ENCODE assay signal across 8 cellular contexts in genomic region chr11:82927264-82927880, GRCh38. TPM values are rescaled to one million over a fixed set of nuclear protein-coding genes. Genes with fewer than 3 reads are reported as not detected.
DNase-seq lines count a peak whose midpoint lies in the region; ATAC-seq and TF ChIP-seq lines count a peak whose summit lies in the region.

No MANE protein-coding gene starts in this region.

- CTCF ChIA-PET in RWPE1 (lab: Yijun Ruan, JAX), result interaction anchor here (0.6 to 0.8 kb wide), 7 partner anchors 11 to 218 kb away, joined by 3 to 8 read pairs (median 3); no protein-coding TSS in a partner anchor

- peak; percentile 57 for DNase-seq in DMS79 treated with DMSO at 0.1 percent for 48 hours (lab: John Stamatoyannopoulos, UW)
- DNase-seq in KG1 (lab: John Stamatoyannopoulos, UW), result peak; percentile 61
- DNase-seq in RWPE1 (ENCODE audit: low spot score), result peak; percentile 59
- peak; percentile 64 for DNase-seq in dedifferentiated amniotic fluid mesenchymal stem cell (ENCODE audit: extremely low spot score)
- no peak for DNase-seq in mesothelial cell of epicardium (ENCODE audit: low spot score in 2 of 2, unreplicated experiment in 2 of 2)
- DNase-seq in activated T-helper 1 cell treated with anti-CD3 and anti-CD28 coated beads, Interleukin-12 subunit alpha, Interleukin-12 subunit beta, Interleukin-2, Interleukin-4 antibody, amounts not matched to agents 30 ng/mL and 10 ng/mL and 1 ng/mL, durations not matched to agents 14 hours and 24 hours and 36 hours (ENCODE audit: low spot score), result no peak

- intact Hi-C loops in activated T-helper 1 cell treated with anti-CD3 and anti-CD28 coated beads, Interleukin-12 subunit alpha, Interleukin-12 subunit beta, Interleukin-2, Interleukin-4 antibody, amounts not matched to agents 30 ng/mL and 10 ng/mL and 1 ng/mL, durations not matched to agents 14 hours and 24 hours and 36 hours (cut with micrococcal nuclease), result loop anchor here (1.0 to 2.0 kb wide), 3 partner anchors 21 to 143 kb away; partner anchors contain the start of gene RAB30

- H3K4me3 Mint-ChIP-seq in mesothelial cell of epicardium, result no peak overlapping the region
- H3K4me3 Mint-ChIP-seq in activated T-helper 1 cell treated with anti-CD3 and anti-CD28 coated beads, Interleukin-12 subunit alpha, Interleukin-12 subunit beta, Interleukin-2, Interleukin-4 antibody, amounts not matched to agents 30 ng/mL and 10 ng/mL and 1 ng/mL, durations not matched to agents 14 hours and 24 hours and 36 hours, result no peak overlapping the region

- peak; percentile 69 for ATAC-seq in GM21576 (IDR thresholded peaks at IDR 0.05; ENCODE audit: unreplicated experiment)

- no peaks in the 10 kb centered on the region for H3K36me3 Mint-ChIP-seq in mesothelial cell of epicardium
- H3K36me3 Mint-ChIP-seq in activated T-helper 1 cell treated with anti-CD3 and anti-CD28 coated beads, Interleukin-12 subunit alpha, Interleukin-12 subunit beta, Interleukin-2, Interleukin-4 antibody, amounts not matched to agents 30 ng/mL and 10 ng/mL and 1 ng/mL, durations not matched to agents 14 hours and 24 hours and 36 hours (ENCODE audit: low read depth), result peaks cover 22% of the 10 kb centered on the region

- no peak overlapping the region for H3K27ac ChIP-seq in 22Rv1
- no peak overlapping the region for H3K27ac ChIP-seq in RWPE1

- TF ChIP-seq CTCF in 22Rv1 (IDR thresholded peaks at IDR 0.05) (peak; percentile 92), RWPE1 (conservative IDR thresholded peaks at IDR 0.05; ENCODE audit: low read depth) (peak; percentile 81), mesothelial cell of epicardium (IDR thresholded peaks at IDR 0.05; ENCODE audit: unreplicated experiment) (peak; percentile 95)

- peaks cover 17% of the 10 kb centered on the region for H3K4me1 Mint-ChIP-seq in mesothelial cell of epicardium
- H3K4me1 Mint-ChIP-seq in activated T-helper 1 cell treated with anti-CD3 and anti-CD28 coated beads, Interleukin-12 subunit alpha, Interleukin-12 subunit beta, Interleukin-2, Interleukin-4 antibody, amounts not matched to agents 30 ng/mL and 10 ng/mL and 1 ng/mL, durations not matched to agents 14 hours and 24 hours and 36 hours (ENCODE audit: low read depth), result peaks cover 19% of the 10 kb centered on the region

- no peak overlapping the region for H3K27ac Mint-ChIP-seq in mesothelial cell of epicardium
- no peak overlapping the region for H3K27ac Mint-ChIP-seq in activated T-helper 1 cell treated with anti-CD3 and anti-CD28 coated beads, Interleukin-12 subunit alpha, Interleukin-12 subunit beta, Interleukin-2, Interleukin-4 antibody, amounts not matched to agents 30 ng/mL and 10 ng/mL and 1 ng/mL, durations not matched to agents 14 hours and 24 hours and 36 hours

- POLR2A ChIA-PET in RWPE1 (lab: Yijun Ruan, JAX; ENCODE audit: low non-redundant PET), result no interaction called here

- H3K27me3 Mint-ChIP-seq in mesothelial cell of epicardium (ENCODE audit: low read depth), result no peaks in the 10 kb centered on the region
- H3K27me3 Mint-ChIP-seq in activated T-helper 1 cell treated with anti-CD3 and anti-CD28 coated beads, Interleukin-12 subunit alpha, Interleukin-12 subunit beta, Interleukin-2, Interleukin-4 antibody, amounts not matched to agents 30 ng/mL and 10 ng/mL and 1 ng/mL, durations not matched to agents 14 hours and 24 hours and 36 hours (ENCODE audit: insufficient read depth), result no peaks in the 10 kb centered on the region

- no peaks in the 10 kb centered on the region for H3K9me3 Mint-ChIP-seq in mesothelial cell of epicardium
- no peaks in the 10 kb centered on the region for H3K9me3 Mint-ChIP-seq in activated T-helper 1 cell treated with anti-CD3 and anti-CD28 coated beads, Interleukin-12 subunit alpha, Interleukin-12 subunit beta, Interleukin-2, Interleukin-4 antibody, amounts not matched to agents 30 ng/mL and 10 ng/mL and 1 ng/mL, durations not matched to agents 14 hours and 24 hours and 36 hours

RNA-seq across cellular contexts. Expression of gene DDIAS, which starts 25.8 kb away (rescaled TPM):
- total RNA-seq in mesothelial cell of epicardium, result 4.0 to 5.8 TPM (median 5.6 TPM) in 3 replicates
- total RNA-seq in activated T-helper 1 cell treated with anti-CD3 and anti-CD28 coated beads, Interleukin-12 subunit alpha, Interleukin-12 subunit beta, Interleukin-2, Interleukin-4 antibody, amounts not matched to agents 30 ng/mL and 10 ng/mL and 1 ng/mL, durations not matched to agents 14 hours and 24 hours and 36 hours, result 28.7 and 29.4 TPM in 2 replicates

RNA-seq across cellular contexts. Expression of gene PRCP, which starts 27.1 kb away (rescaled TPM):
- total RNA-seq in mesothelial cell of epicardium, result 66.6 to 68.3 TPM (median 67.4 TPM) in 3 replicates
- total RNA-seq in activated T-helper 1 cell treated with anti-CD3 and anti-CD28 coated beads, Interleukin-12 subunit alpha, Interleukin-12 subunit beta, Interleukin-2, Interleukin-4 antibody, amounts not matched to agents 30 ng/mL and 10 ng/mL and 1 ng/mL, durations not matched to agents 14 hours and 24 hours and 36 hours, result 22.7 and 24.0 TPM in 2 replicates

Comparison
In these comparisons a context has a peak if more than half of its experiments do, and no peak if none do; other contexts are left out.
1. DNase-seq: peak in DMS79 treated with DMSO at 0.1 percent for 48 hours (single experiment), KG1 (single experiment), RWPE1 (single experiment) and dedifferentiated amniotic fluid mesenchymal stem cell (single experiment); none in mesothelial cell of epicardium (0 of 2) and activated T-helper 1 cell treated with anti-CD3 and anti-CD28 coated beads, Interleukin-12 subunit alpha, Interleukin-12 subunit beta, Interleukin-2, Interleukin-4 antibody, amounts not matched to agents 30 ng/mL and 10 ng/mL and 1 ng/mL, durations not matched to agents 14 hours and 24 hours and 36 hours (single experiment).
2. Peak in every context shown above with its lines, with median percentiles within 50 percentile points of each other: CTCF ChIP-seq.